ENCODE assay signal across 19 cellular contexts in the genomic region with DNA sequence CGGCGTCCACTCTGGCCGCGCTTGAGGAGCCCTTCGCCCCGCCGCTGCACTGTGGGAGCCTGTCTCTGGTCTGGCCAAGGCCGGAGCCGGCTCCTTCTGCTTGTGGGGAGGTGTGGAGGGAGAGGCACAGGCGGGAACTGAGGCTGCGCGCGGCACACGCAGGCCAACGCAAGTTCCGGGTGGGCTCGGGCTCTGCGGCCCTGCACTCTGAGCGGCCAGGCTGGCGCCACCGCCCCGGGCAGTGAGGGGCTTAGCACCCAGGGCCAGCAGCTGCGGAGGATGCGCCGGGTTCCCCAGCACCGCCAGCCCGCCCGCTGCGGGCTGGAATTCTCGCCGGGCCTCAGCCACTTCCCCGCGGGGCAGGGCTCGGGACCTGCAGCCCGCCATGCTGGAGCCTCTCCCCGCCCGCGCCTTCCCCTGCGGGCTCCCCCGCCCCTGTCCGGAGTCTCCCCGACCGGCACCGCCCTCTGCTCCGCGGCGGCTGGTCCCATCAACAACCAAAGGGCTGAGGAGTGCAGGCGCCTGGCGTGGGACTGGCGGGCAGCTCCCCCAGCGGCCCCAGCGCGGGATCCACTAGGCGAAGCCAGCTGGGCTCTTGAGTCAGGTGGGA.
A peak's percentile ranks its signal among the peaks of the same experiment; 100 is the strongest.
DNase-seq lines count a peak whose midpoint lies in the region; ATAC-seq and TF ChIP-seq lines count a peak whose summit lies in the region.
"Had no signal": no experiment of that assay in that cellular context is flagged by ENCODE, and none has a peak within 500 bp of the region (broad histone marks: within the 10 kb centered on the region; RNA-seq: fewer than 3 reads in every experiment).

No MANE protein-coding gene starts in this region.

- H3K27ac ChIP-seq in GM23338 (ENCODE audit: low read depth), result no peak overlapping the region
- H3K27ac ChIP-seq: cardiac muscle cell, neutrophil, upper lobe of left lung had no signal

- H3K27ac Mint-ChIP-seq in GM23338, result no peak overlapping the region
- H3K27ac Mint-ChIP-seq: activated CD8-positive, alpha-beta T cell treated with anti-CD3 and anti-CD28 coated beads for 36 hours; CD14-positive monocyte had no signal

- H3K4me3 Mint-ChIP-seq in GM23338, result no peak overlapping the region
- H3K4me3 Mint-ChIP-seq: activated CD8-positive, alpha-beta T cell treated with anti-CD3 and anti-CD28 coated beads for 36 hours; CD14-positive monocyte had no signal

- no peaks in the 10 kb centered on the region for H4K20me1 ChIP-seq in GM23338 (replicated peaks; ENCODE audit: insufficient read depth)

- no peaks in the 10 kb centered on the region for H3K9me2 ChIP-seq in GM23338 (ENCODE audit: insufficient read depth)

- peaks cover 2% of the 10 kb centered on the region for H3K27me3 Mint-ChIP-seq in GM23338 (ENCODE audit: insufficient read depth, low read depth, poor library complexity)
- H3K27me3 Mint-ChIP-seq: activated CD8-positive, alpha-beta T cell treated with anti-CD3 and anti-CD28 coated beads for 36 hours had no signal

- H3K4me2 ChIP-seq in GM23338, result no peak overlapping the region

- H3K36me3 Mint-ChIP-seq in GM23338 (ENCODE audit: low read depth), result peaks cover 15% of the 10 kb centered on the region
- H3K36me3 Mint-ChIP-seq: CD14-positive monocyte had no signal

- TF ChIP-seq CTCF in GM23338 (conservative IDR thresholded peaks at IDR 0.05; ENCODE audit: low read depth in 2 of 2), result no peak
- no peak for TF ChIP-seq CTCF in LNCaP clone FGC (IDR thresholded peaks at IDR 0.05; ENCODE audit: control insufficient read depth, extremely low read depth, insufficient read depth)

- no peaks in the 10 kb centered on the region for H3K36me3 ChIP-seq in GM23338 (ENCODE audit: insufficient read depth)
- H3K36me3 ChIP-seq: cardiac muscle cell, neutrophil, upper lobe of left lung had no signal

- peaks cover 11% of the 10 kb centered on the region for H3K9me3 Mint-ChIP-seq in GM23338

- no peaks in the 10 kb centered on the region for H3K79me2 ChIP-seq in GM23338 (replicated peaks; ENCODE audit: insufficient read depth)

- H3K4me1 ChIP-seq in GM23338 (ENCODE audit: insufficient read depth), result peaks cover 16% of the 10 kb centered on the region
- H3K4me1 ChIP-seq: upper lobe of left lung had no signal

- H3K4me1 Mint-ChIP-seq in GM23338, result peaks cover 18% of the 10 kb centered on the region
- H3K4me1 Mint-ChIP-seq: CD14-positive monocyte had no signal

- H3F3A ChIP-seq in GM23338 (replicated peaks; ENCODE audit: low read depth), result no peaks in the 10 kb centered on the region

- ATAC-seq in GM23338 (no peak; the same call in 2 of the 3 replicates), sciatic nerve (no peak), HG02973 (IDR thresholded peaks at IDR 0.05; ENCODE audit: unreplicated experiment) (no peak)
- ATAC-seq: activated CD8-positive, alpha-beta T cell treated with anti-CD3 and anti-CD28 coated beads for 36 hours had no signal

- H3K27me3 ChIP-seq in GM23338 (ENCODE audit: insufficient read depth), result no peaks in the 10 kb centered on the region
- H3K27me3 ChIP-seq: cardiac muscle cell, neutrophil, upper lobe of left lung had no signal

- H2AFZ ChIP-seq in GM23338, result no peak overlapping the region

- DNase-seq in GM23338 (ENCODE audit: low spot score) (peak; percentile 12), LNCaP clone FGC (ENCODE audit: low read depth) (no peak), iPS-NIHi11 (ENCODE audit: low spot score) (peak; percentile 27), sciatic nerve (ENCODE audit: low spot score) (peak; percentile 35), GM19240 (ENCODE audit: insufficient read length, low spot score) (no peak), NK-92 (lab: John Stamatoyannopoulos, UW; ENCODE audit: unreplicated experiment) (no peak)
- DNase-seq: activated CD4-positive, CD25-positive, alpha-beta regulatory T cell treated with anti-CD3 and anti-CD28 coated beads, Interleukin-2, amount 50 U/mL, for 72 hours; activated CD8-positive, alpha-beta T cell treated with anti-CD3 and anti-CD28 coated beads for 36 hours; activated naive CD4-positive, alpha-beta T cell; dermis blood vessel endothelial cell; head of caudate nucleus; KG1; NCI-H146; NCI-H526 had no signal

- intact Hi-C loops in sciatic nerve (cut with DNase I), result no loop called here

- no peak overlapping the region for H3K4me3 ChIP-seq in GM23338
- H3K4me3 ChIP-seq in LNCaP clone FGC (ENCODE audit: low read depth, low read length), result peak overlapping the region; percentile 36
- H3K4me3 ChIP-seq: cardiac muscle cell, upper lobe of left lung had no signal

TF ChIP-seq in GM23338, 12 proteins besides CTCF, POLR2A, EP300 and RAD21 (continues in another document):
- no peak for TF ChIP-seq JUNB (IDR thresholded peaks at IDR 0.05; ENCODE audit: unreplicated experiment)
- TF ChIP-seq NANOG (IDR thresholded peaks at IDR 0.05; ENCODE audit: borderline replicate concordance), result no peak
- TF ChIP-seq ZNF331 (CRISPR knock-in tag; IDR thresholded peaks at IDR 0.05; ENCODE audit: low read depth), result no peak
- TF ChIP-seq ZNF462 (CRISPR knock-in tag; IDR thresholded peaks at IDR 0.05), result no peak

Comparison
In these comparisons a context has a peak if more than half of its experiments do, and no peak if none do; other contexts are left out.
1. DNase-seq: peak in GM23338 (single experiment), iPS-NIHi11 (single experiment) and sciatic nerve (single experiment); none in LNCaP clone FGC (single experiment), GM19240 (single experiment) and NK-92 (single experiment).